Comparison of ENCODE assay signal across 22 cellular contexts in the genomic region with DNA sequence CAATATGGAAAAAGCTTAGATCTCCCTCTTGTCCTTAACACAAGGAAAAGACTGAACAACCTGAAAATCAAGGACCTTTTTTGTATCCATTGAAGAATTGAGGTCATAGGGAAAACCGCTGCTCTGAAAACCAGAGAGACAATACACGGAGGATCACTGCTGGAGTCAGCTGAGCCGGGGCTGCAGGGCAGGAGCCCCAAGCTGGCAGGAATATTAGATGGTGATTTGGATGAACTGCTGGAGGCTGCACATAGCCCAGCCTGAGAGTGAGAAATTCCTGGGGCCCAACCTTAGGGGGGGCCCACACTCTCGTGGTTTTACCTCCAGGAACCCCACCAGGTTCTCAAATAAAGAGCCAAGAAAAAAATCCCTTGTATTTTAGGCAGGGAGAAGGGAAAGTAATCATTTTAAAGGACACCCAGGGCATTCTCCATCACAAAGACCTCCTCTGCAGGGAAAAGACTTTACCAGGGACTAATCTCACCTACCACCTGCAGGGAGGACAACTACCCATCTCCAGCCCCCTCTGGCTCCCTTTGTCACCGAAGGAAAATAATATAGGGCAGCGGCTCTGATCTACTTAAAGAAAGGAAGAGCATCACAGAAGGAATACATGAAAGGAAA. TPM values are rescaled to one million over a fixed set of nuclear protein-coding genes. Genes with fewer than 3 reads are reported as not detected.
DNase-seq lines count a peak whose midpoint lies in the region; FAIRE-seq and TF ChIP-seq lines count a peak whose summit lies in the region.
"Had no signal": no experiment of that assay in that cellular context is flagged by ENCODE, and none has a peak within 500 bp of the region (broad histone marks: within the 10 kb centered on the region; RNA-seq: fewer than 3 reads in every experiment).

No MANE protein-coding gene starts in this region.

- no peak overlapping the region for H2BK120ac ChIP-seq in H1 (replicated peaks; ENCODE audit: low read depth, low read length)

- H3K9me3 ChIP-seq in HUES64 (ENCODE audit: insufficient read depth, low read depth, low read length) (peaks cover 8% of the 10 kb centered on the region), H1 (ENCODE audit: insufficient read depth in 2 of 2, low read depth in 1 of 2, low read length in 1 of 2) (0 out of 4 replicates have a peak, but pooled peaks cover 0 to 2% of the 10 kb centered on the region in 2 experiments)

- no peak overlapping the region for H2BK5ac ChIP-seq in H1 (ENCODE audit: low read depth, low read length)

- no peak overlapping the region for H3K14ac ChIP-seq in H1 (ENCODE audit: insufficient read length)

- POLR2A ChIA-PET in H1 (lab: Charles Lee; ENCODE audit: partially characterized antibody) = interaction anchor here (1.1 kb wide), 1 partner anchor 11 kb away, joined by 3 read pairs; no protein-coding TSS in a partner anchor

- no peaks in the 10 kb centered on the region for H3K36me3 ChIP-seq in HUES64 (ENCODE audit: insufficient read depth, low read length)
- H3K36me3 ChIP-seq in H1 (ENCODE audit: control insufficient read depth in 2 of 4, insufficient read depth in 4 of 4, low read length in 3 of 4) = no peaks in the 10 kb centered on the region
- H3K36me3 ChIP-seq: BLaER1 had no signal

- H4K20me1 ChIP-seq in H1 (replicated peaks in 1 of 2; ENCODE audit: control insufficient read depth in 1 of 2, insufficient read depth in 2 of 2, low read length in 2 of 2) = no peaks in the 10 kb centered on the region
- H4K20me1 ChIP-seq: BLaER1 had no signal

- H3K4me1 ChIP-seq in HUES64 (ENCODE audit: insufficient read depth, low read length) (peaks cover 18% of the 10 kb centered on the region), H1 (replicated peaks in 1 of 4; ENCODE audit: control insufficient read depth in 3 of 4, insufficient read depth in 4 of 4, low read length in 3 of 4) (peaks cover 0 to 8% (median 3%) of the 10 kb centered on the region in 4 experiments; a peak in 6 of 7 replicates)
- H3K4me1 ChIP-seq: BLaER1, Caco-2 had no signal

- CTCF ChIA-PET in H1 (lab: Charles Lee; ENCODE audit: partially characterized antibody) = interaction anchor here (1.4 kb wide), 1 partner anchor 42 kb away, joined by 3 read pairs; no protein-coding TSS in a partner anchor

- TF ChIP-seq RAD21 in H1 (IDR thresholded peaks at IDR 0.05 in 1 of 2, conservative IDR thresholded peaks at IDR 0.05 in 1 of 2; ENCODE audit: low read depth in 2 of 2, low read length in 2 of 2) = no peak

- H4K5ac ChIP-seq in H1 (ENCODE audit: insufficient read length, low read depth, low read length) = no peak overlapping the region

- H4K91ac ChIP-seq in H1 (replicated peaks; ENCODE audit: insufficient read length, low read length) = no peak overlapping the region

- H3K18ac ChIP-seq in H1 (ENCODE audit: extremely low read depth, low read length) = no peak overlapping the region; the same call in 1 of the 2 replicates

- no peak overlapping the region for H3K4ac ChIP-seq in H1 (replicated peaks; ENCODE audit: insufficient read length, low read depth, low read length)

- TF ChIP-seq POLR2A in H1 (IDR thresholded peaks at IDR 0.05; ENCODE audit: control extremely low read depth in 1 of 2, low read depth in 2 of 2, low read length in 2 of 2) = no peak

- H3K4me3 ChIP-seq in HUES64 (ENCODE audit: low read length) = peak overlapping the region; percentile 14
- peak overlapping the region in 1 of 4 experiments; percentile 32; a peak in 1 of 8 replicates for H3K4me3 ChIP-seq in H1 (ENCODE audit: extremely low read depth in 1 of 4, insufficient read depth in 2 of 4, low read depth in 3 of 4, low read length in 4 of 4)
- H3K4me3 ChIP-seq: BLaER1, K562 had no signal

- no peak overlapping the region for H2AK5ac ChIP-seq in H1 (ENCODE audit: low read depth, low read length)

- no peak overlapping the region for H3K23ac ChIP-seq in H1 (ENCODE audit: insufficient read length)

- 4% methylated on average over 3 of the region's 6 CpGs for WGBS in HUES64
- 3% methylated on average over 6 of the region's 6 CpGs; no CpG with 5 or more reads in 1 of the 2 experiments for WGBS in H1 (ENCODE audit: extremely low coverage in 1 of 2, insufficient coverage in 1 of 2, insufficient read length in 1 of 2, insufficient replicate concordance in 2 of 2, low coverage in 1 of 2, low lambda C conversion rate in 2 of 2, missing lambda C conversion rate in 1 of 2), 2 experiments

- no peak overlapping the region for H4K8ac ChIP-seq in H1 (ENCODE audit: extremely low read depth, insufficient read depth, low read length)

- FAIRE-seq in H1 (lab: Jason Lieb, UNC) = peak; percentile 98
- FAIRE-seq: GM12892, HepG2, K562 had no signal

- H2AFZ ChIP-seq in H1 (ENCODE audit: low read length) = no peak overlapping the region

- H3K27ac ChIP-seq in HUES64 (ENCODE audit: low read depth, low read length) (peak overlapping the region; percentile 75; the same call in 1 of the 2 replicates), H1 (ENCODE audit: low read depth, low read length) (no peak overlapping the region)
- H3K27ac ChIP-seq: BLaER1 had no signal

- no peak overlapping the region for H2BK20ac ChIP-seq in H1 (ENCODE audit: low read length)

- no peaks in the 10 kb centered on the region for H3K79me1 ChIP-seq in H1 (ENCODE audit: low read depth, low read length)

- peak in 1 of 2 experiments; percentile 84; a peak in 1 of 3 replicates for TF ChIP-seq EP300 in H1 (IDR thresholded peaks at IDR 0.05; ENCODE audit: borderline replicate concordance in 1 of 2, low read depth in 2 of 2, low read length in 2 of 2)

- no peak overlapping the region for H2BK15ac ChIP-seq in H1 (ENCODE audit: low read length)

- H3K27me3 ChIP-seq in HUES64 (ENCODE audit: insufficient read depth, low read length) (peaks cover 18% of the 10 kb centered on the region), H1 (replicated peaks in 1 of 4; ENCODE audit: control insufficient read depth in 3 of 4, extremely low read depth in 1 of 4, insufficient read depth in 3 of 4, low read length in 3 of 4) (peaks cover 0 to 12% (median 9%) of the 10 kb centered on the region in 4 experiments; a peak in 4 of 7 replicates)
- H3K27me3 ChIP-seq: BLaER1 had no signal

- TF ChIP-seq CTCF in H1 (IDR thresholded peaks at IDR 0.05; ENCODE audit: control extremely low read depth in 1 of 3, insufficient read depth in 1 of 3, low read depth in 1 of 3, low read length in 3 of 3) = no peak

- no peaks in the 10 kb centered on the region for H3K79me2 ChIP-seq in H1 (ENCODE audit: control insufficient read depth in 1 of 2, insufficient read depth in 2 of 2, low read length in 2 of 2)

- H3K4me2 ChIP-seq in H1 (ENCODE audit: insufficient read depth in 1 of 2, low read depth in 2 of 2, low read length in 2 of 2) = peak overlapping the region; percentile 40 to 62; a peak in 3 of 4 replicates
- H3K4me2 ChIP-seq: BLaER1 had no signal

- H3K56ac ChIP-seq in H1 (replicated peaks; ENCODE audit: insufficient read length, low read depth, low read length) = no peak overlapping the region

- DNase-seq in H1 (ENCODE audit: low read depth in 1 of 2, low spot score in 2 of 2) = peak; percentile 39 to 67
- DNase-seq in iPS-NIHi11 (ENCODE audit: low spot score) = peak; percentile 66
- DNase-seq in NCI-H2196 treated with DMSO at 0.1 percent for 48 hours (lab: John Stamatoyannopoulos, UW; ENCODE audit: unreplicated experiment) = no peak
- DNase-seq in T-helper 2 cell = no peak
- DNase-seq in KG1 (lab: John Stamatoyannopoulos, UW) = no peak
- DNase-seq in mucosa of gallbladder (ENCODE audit: low spot score) = no peak
- DNase-seq: Caco-2; CD4-positive, alpha-beta memory T cell; DND-41; GOT3; MM.1S; NCI-H1048; NCI-H1417 treated with DMSO at 0.1 percent for 48 hours; NCI-H1930; NCI-H226; NCI-H510A treated with DMSO at 0.1 percent for 48 hours; NCI-H748 treated with DMSO at 0.1 percent for 48 hours had no signal

- no peaks in the 10 kb centered on the region for H3K23me2 ChIP-seq in H1 (ENCODE audit: low read depth, low read length)

- H3K9ac ChIP-seq in HUES64 (ENCODE audit: low read depth, low read length) = peak overlapping the region; percentile 28; the same call in 1 of the 2 replicates
- H3K9ac ChIP-seq in H1 (replicated peaks in 1 of 4; ENCODE audit: extremely low read depth in 1 of 4, low read depth in 3 of 4, low read length in 3 of 4) = no peak overlapping the region
- H3K9ac ChIP-seq: BLaER1 had no signal

- H2BK12ac ChIP-seq in H1 (ENCODE audit: low read depth, low read length) = no peak overlapping the region

TF ChIP-seq in H1, 55 proteins besides CTCF, POLR2A, EP300 and RAD21 (continues in another document):
- TF ChIP-seq NANOG (IDR thresholded peaks at IDR 0.05; ENCODE audit: insufficient read depth, low read depth, low read length, poor library complexity, severe bottlenecking) (peak; percentile 98), HDAC2 (IDR thresholded peaks at IDR 0.05; ENCODE audit: borderline replicate concordance in 1 of 2, low read depth in 2 of 2, low read length in 2 of 2) (peak; percentile 79 to 91; a peak in 3 of 4 replicates), BCL11A (IDR thresholded peaks at IDR 0.05; ENCODE audit: low read depth in 2 of 2, low read length in 2 of 2) (peak; percentile 65 to 87), RFX5 (IDR thresholded peaks at IDR 0.05; ENCODE audit: borderline replicate concordance, low read depth, low read length) (no peak), BRCA1 (IDR thresholded peaks at IDR 0.05; ENCODE audit: low read depth, low read length) (no peak), JUN (IDR thresholded peaks at IDR 0.05; ENCODE audit: low read depth, low read length) (no peak), SRF (IDR thresholded peaks at IDR 0.05; ENCODE audit: low read depth, low read length) (no peak), KDM1A (IDR thresholded peaks at IDR 0.05; ENCODE audit: borderline replicate concordance, low read length) (peak; percentile 40; the same call in 1 of the 2 replicates), CBX5 (IDR thresholded peaks at IDR 0.05; ENCODE audit: low read depth, low read length) (no peak), CBX8 (IDR thresholded peaks at IDR 0.05; ENCODE audit: borderline replicate concordance, low read depth, low read length) (no peak), TBP (IDR thresholded peaks at IDR 0.05; ENCODE audit: low read depth, low read length) (no peak), SUZ12 (IDR thresholded peaks at IDR 0.05; ENCODE audit: low read length) (no peak), KDM4A (IDR thresholded peaks at IDR 0.05; ENCODE audit: low read depth, low read length, severe bottlenecking) (no peak)

RNA-seq across cellular contexts. Expression of gene RNF32, which starts 55.4 kb away (rescaled TPM):
- 0.75 TPM for polyA plus RNA-seq in HUES64 (2013, experiment 1 of 2)
- polyA plus RNA-seq in HUES64 (2013, experiment 2 of 2) = 1.0 TPM
- 0.67 and 1.2 TPM in 2 replicates for total RNA-seq in H1 (2021; fragmentation: NEBNext Ultra II Directional; extraction: Animal tissue kit (Norgen Biotek cat#: 25700))
- polyA plus RNA-seq in H1 (2011; rRNA removed) = 0.48 and 0.72 TPM in 2 replicates
- polyA plus RNA-seq in H1 (2011; cell fraction: cytosol; rRNA removed) = 0.97 TPM
- polyA plus RNA-seq in H1 (2011; cell fraction: nucleus; rRNA removed) = 1.0 TPM
- 0.56 to 1.6 TPM (median 0.93 TPM) in 4 replicates for polyA plus RNA-seq in H1 (2012, experiment 1 of 2)
- 0.42 TPM for polyA plus RNA-seq in H1 (2012, experiment 2 of 2)
- 1.4 TPM for polyA plus RNA-seq in H1 (2013, experiment 1 of 2)
- polyA plus RNA-seq in H1 (2013, experiment 2 of 2) = 1.6 TPM
- polyA minus RNA-seq in H1 (2011; rRNA and poly(A)+ RNA removed) = 0.46 and 0.57 TPM in 2 replicates
- polyA minus RNA-seq in H1 (2011; cell fraction: cytosol; rRNA and poly(A)+ RNA removed) = not detected
- 1.2 TPM for polyA minus RNA-seq in H1 (2011; cell fraction: nucleus; rRNA and poly(A)+ RNA removed)
- 1.8 TPM for total RNA-seq in mucosa of gallbladder
- total RNA-seq: HepG2 had no signal
- polyA plus RNA-seq: HepG2 had no signal

Comparison
In these comparisons a context has a peak if more than half of its experiments do, and no peak if none do; other contexts are left out.
1. DNase-seq: peak in H1 (2 of 2) and iPS-NIHi11 (single experiment); none in NCI-H2196 treated with DMSO at 0.1 percent for 48 hours (single experiment), T-helper 2 cell (0 of 5), KG1 (single experiment) and mucosa of gallbladder (single experiment).